In genomic region chr5:41637869-41638268, GRCh38 we compare ENCODE assay signal across 1 cellular context.
TF ChIP-seq lines count a peak whose summit lies in the region.

No MANE protein-coding gene starts in this region.

TF ChIP-seq in GM12878, 131 proteins besides CTCF, POLR2A, EP300 and RAD21 (continued from another document):
- no peak for TF ChIP-seq CUX1 (IDR thresholded peaks at IDR 0.05; ENCODE audit: insufficient replicate concordance, low read depth, low read length)
